In genomic region chr22:23064381-23065068, GRCh38 we compare ENCODE assay signal across 19 cellular contexts. TPM values are rescaled to one million over a fixed set of nuclear protein-coding genes. Genes with fewer than 3 reads are reported as not detected.
DNase-seq lines count a peak whose midpoint lies in the region; ATAC-seq, FAIRE-seq and TF ChIP-seq lines count a peak whose summit lies in the region.
"Had no signal": no experiment of that assay in that cellular context is flagged by ENCODE, and none has a peak within 500 bp of the region (broad histone marks: within the 10 kb centered on the region; RNA-seq: fewer than 3 reads in every experiment).

No MANE protein-coding gene starts in this region.

- H2BK120ac ChIP-seq in H1 (replicated peaks; ENCODE audit: low read depth, low read length): no peak overlapping the region

- H2BK12ac ChIP-seq in H1 (ENCODE audit: low read depth, low read length): peak overlapping the region; percentile 39; the same call in 1 of the 2 replicates

- H3K9ac ChIP-seq in SK-N-SH (no peak overlapping the region), OCI-LY3 (ENCODE audit: low read length) (peak overlapping the region; percentile 92; the same call in 1 of the 2 replicates), H1 (replicated peaks in 1 of 4; ENCODE audit: extremely low read depth in 1 of 4, low read depth in 3 of 4, low read length in 3 of 4) (no peak overlapping the region)

- no peak overlapping the region for H3K23ac ChIP-seq in H1 (ENCODE audit: insufficient read length)

- intact Hi-C loops in sigmoid colon (cut with DNase I): no loop called here

- no peaks in the 10 kb centered on the region for H3K9me2 ChIP-seq in SK-N-SH

- no peak for TF ChIP-seq RAD21 in SK-N-SH (IDR thresholded peaks at IDR 0.05; ENCODE audit: low read length)
- no peak for TF ChIP-seq RAD21 in H1 (IDR thresholded peaks at IDR 0.05 in 1 of 2, conservative IDR thresholded peaks at IDR 0.05 in 1 of 2; ENCODE audit: low read depth in 2 of 2, low read length in 2 of 2)

- TF ChIP-seq EP300 in SK-N-SH (IDR thresholded peaks at IDR 0.05; ENCODE audit: borderline replicate concordance in 1 of 2, low read depth in 1 of 2, low read length in 1 of 2) (no peak), H1 (IDR thresholded peaks at IDR 0.05; ENCODE audit: borderline replicate concordance in 1 of 2, low read depth in 2 of 2, low read length in 2 of 2) (no peak), sigmoid colon (IDR thresholded peaks at IDR 0.05) (no peak)

- H3K79me2 ChIP-seq in SK-N-SH (ENCODE audit: insufficient read depth) (no peaks in the 10 kb centered on the region), OCI-LY3 (ENCODE audit: low read length) (peaks cover 17% of the 10 kb centered on the region), H1 (ENCODE audit: control insufficient read depth in 1 of 2, insufficient read depth in 2 of 2, low read length in 2 of 2) (no peaks in the 10 kb centered on the region)

- H3K27me3 ChIP-seq in SK-N-SH (ENCODE audit: insufficient read depth) (no peaks in the 10 kb centered on the region; the same call in 1 of the 2 replicates), OCI-LY3 (ENCODE audit: low read depth, low read length) (no peaks in the 10 kb centered on the region), H1 (replicated peaks in 1 of 4; ENCODE audit: control insufficient read depth in 3 of 4, extremely low read depth in 1 of 4, insufficient read depth in 3 of 4, low read length in 3 of 4) (peaks cover 6 to 19% (median 18%) of the 10 kb centered on the region in 4 experiments), sigmoid colon (no peaks in the 10 kb centered on the region)

- H3K4me2 ChIP-seq in SK-N-SH: no peak overlapping the region
- H3K4me2 ChIP-seq in OCI-LY3 (ENCODE audit: low read length): peak overlapping the region; percentile 93
- no peak overlapping the region for H3K4me2 ChIP-seq in H1 (ENCODE audit: insufficient read depth in 1 of 2, low read depth in 2 of 2, low read length in 2 of 2)
- H3K4me2 ChIP-seq: smooth muscle cell had no signal

- TF ChIP-seq CTCF in SK-N-SH (IDR thresholded peaks at IDR 0.05): no peak
- no peak for TF ChIP-seq CTCF in OCI-LY3 (IDR thresholded peaks at IDR 0.05; ENCODE audit: low read depth, low read length)
- TF ChIP-seq CTCF in H1 (IDR thresholded peaks at IDR 0.05; ENCODE audit: control extremely low read depth in 1 of 3, insufficient read depth in 1 of 3, low read depth in 1 of 3, low read length in 3 of 3): no peak
- no peak for TF ChIP-seq CTCF in sigmoid colon (IDR thresholded peaks at IDR 0.05)

- H3K4ac ChIP-seq in H1 (replicated peaks; ENCODE audit: insufficient read length, low read depth, low read length): no peak overlapping the region

- no peak overlapping the region for H4K91ac ChIP-seq in H1 (replicated peaks; ENCODE audit: insufficient read length, low read length)

- no peak for FAIRE-seq in H1 (lab: Jason Lieb, UNC)
- FAIRE-seq: endothelial cell of umbilical vein had no signal

- H3K4me3 ChIP-seq in SK-N-SH (ENCODE audit: low read depth in 2 of 2, low read length in 1 of 2): no peak overlapping the region
- H3K4me3 ChIP-seq in OCI-LY3 (ENCODE audit: low read length): no peak overlapping the region
- H3K4me3 ChIP-seq in H1 (ENCODE audit: extremely low read depth in 1 of 4, insufficient read depth in 2 of 4, low read depth in 3 of 4, low read length in 4 of 4): no peak overlapping the region
- no peak overlapping the region for H3K4me3 ChIP-seq in sigmoid colon
- H3K4me3 ChIP-seq: HAP-1, smooth muscle cell had no signal

- 0 out of 2 replicates have a peak overlapping the region, but pooled peaks have one; percentile 39 for H2AK5ac ChIP-seq in H1 (ENCODE audit: low read depth, low read length)

- no peak overlapping the region for H4K5ac ChIP-seq in H1 (ENCODE audit: insufficient read length, low read depth, low read length)

- no peak overlapping the region for H2BK5ac ChIP-seq in H1 (ENCODE audit: low read depth, low read length)

- H3K56ac ChIP-seq in H1 (replicated peaks; ENCODE audit: insufficient read length, low read depth, low read length): no peak overlapping the region

- in situ Hi-C loops in G401 (cut with HindIII; ENCODE audit: low sequenced_read_pairs): no loop called here

- no peak overlapping the region for H3K18ac ChIP-seq in H1 (ENCODE audit: extremely low read depth, low read length)

- H3K9me3 ChIP-seq in SK-N-SH (no peaks in the 10 kb centered on the region), OCI-LY3 (ENCODE audit: insufficient read depth, low read length) (no peaks in the 10 kb centered on the region), H1 (ENCODE audit: insufficient read depth in 2 of 2, low read depth in 1 of 2, low read length in 1 of 2) (no peaks in the 10 kb centered on the region), sigmoid colon (no peaks in the 10 kb centered on the region)
- H3K9me3 ChIP-seq: HAP-1 had no signal

- H3F3A ChIP-seq in SK-N-SH (replicated peaks; ENCODE audit: insufficient read depth): no peaks in the 10 kb centered on the region

- H4K20me1 ChIP-seq in SK-N-SH (ENCODE audit: insufficient read depth): no peaks in the 10 kb centered on the region
- no peaks in the 10 kb centered on the region for H4K20me1 ChIP-seq in OCI-LY3 (ENCODE audit: insufficient read depth, low read length)
- H4K20me1 ChIP-seq in H1 (replicated peaks in 1 of 2; ENCODE audit: control insufficient read depth in 1 of 2, insufficient read depth in 2 of 2, low read length in 2 of 2): no peaks in the 10 kb centered on the region

- H3K27ac ChIP-seq in SK-N-SH (ENCODE audit: low read depth in 2 of 2, low read length in 1 of 2) (no peak overlapping the region), OCI-LY3 (ENCODE audit: low read length) (peak overlapping the region; percentile 99), H1 (ENCODE audit: low read depth, low read length) (no peak overlapping the region), sigmoid colon (no peak overlapping the region)
- H3K27ac ChIP-seq: 22Rv1, foreskin keratinocyte had no signal

- H3K36me3 ChIP-seq in SK-N-SH (replicated peaks in 1 of 2; ENCODE audit: control insufficient read depth in 1 of 2, insufficient read depth in 2 of 2, low read length in 1 of 2) (no peaks in the 10 kb centered on the region), OCI-LY3 (replicated peaks; ENCODE audit: low read depth, low read length) (no peaks in the 10 kb centered on the region), H1 (ENCODE audit: control insufficient read depth in 2 of 4, insufficient read depth in 4 of 4, low read length in 3 of 4) (no peaks in the 10 kb centered on the region), sigmoid colon (no peaks in the 10 kb centered on the region)
- H3K36me3 ChIP-seq: HAP-1 had no signal

- no peaks in the 10 kb centered on the region for H3K79me1 ChIP-seq in H1 (ENCODE audit: low read depth, low read length)

- TF ChIP-seq POLR2A in H1 (IDR thresholded peaks at IDR 0.05; ENCODE audit: control extremely low read depth in 1 of 2, low read depth in 2 of 2, low read length in 2 of 2) (no peak), sigmoid colon (IDR thresholded peaks at IDR 0.05) (no peak)

- CTCF ChIA-PET in SK-N-SH (lab: Yijun Ruan, JAX): interaction anchor here (1.6 to 2.7 kb wide), 2 partner anchors 40 to 105 kb away, joined by 3 to 14 read pairs; no protein-coding TSS in a partner anchor
- CTCF ChIA-PET in H1 (lab: Charles Lee; ENCODE audit: partially characterized antibody): interaction anchor here (0.8 to 1.7 kb wide), 7 partner anchors 19 to 601 kb away, joined by 3 to 4 read pairs (median 3); no protein-coding TSS in a partner anchor

- H3K14ac ChIP-seq in H1 (ENCODE audit: insufficient read length): no peak overlapping the region

- ATAC-seq in SK-N-SH treated with all-trans-retinoic acid at 6 μM for 48 hours (no peak), GM21367 (IDR thresholded peaks at IDR 0.05; ENCODE audit: unreplicated experiment) (no peak)
- ATAC-seq: activated CD8-positive, alpha-beta T cell treated with anti-CD3 and anti-CD28 coated beads, Interleukin-2, amount 10 ng/mL, durations not matched to agents 7 days and 5 days; foreskin keratinocyte; left colon had no signal

- POLR2A ChIA-PET in SK-N-SH (lab: Yijun Ruan, JAX) (no interaction called here), H1 (lab: Charles Lee; ENCODE audit: partially characterized antibody) (no interaction called here)

- peaks cover 3 to 9% of the 10 kb centered on the region in 2 experiments; a peak in 1 of 4 replicates for H3K4me1 ChIP-seq in SK-N-SH (ENCODE audit: control insufficient read depth in 1 of 2, insufficient read depth in 2 of 2, low read depth in 1 of 2, low read length in 1 of 2)
- H3K4me1 ChIP-seq in OCI-LY3 (ENCODE audit: low read length): peaks cover 96% of the 10 kb centered on the region
- peaks cover 0 to 2% (median 0%) of the 10 kb centered on the region in 4 experiments; a peak in 3 of 7 replicates for H3K4me1 ChIP-seq in H1 (replicated peaks in 1 of 4; ENCODE audit: control insufficient read depth in 3 of 4, insufficient read depth in 4 of 4, low read length in 3 of 4)
- H3K4me1 ChIP-seq in sigmoid colon: peaks cover 0 to 6% (median 4%) of the 10 kb centered on the region in 4 donors
- H3K4me1 ChIP-seq: foreskin keratinocyte had no signal

- H2AFZ ChIP-seq in SK-N-SH (ENCODE audit: low read depth) (no peak overlapping the region), OCI-LY3 (ENCODE audit: low read depth, low read length) (no peak overlapping the region), H1 (ENCODE audit: low read length) (no peak overlapping the region)

- no peak overlapping the region for H4K8ac ChIP-seq in H1 (ENCODE audit: extremely low read depth, insufficient read depth, low read length)

- no peaks in the 10 kb centered on the region for H3K23me2 ChIP-seq in H1 (ENCODE audit: low read depth, low read length)

- H2BK20ac ChIP-seq in H1 (ENCODE audit: low read length): no peak overlapping the region

- DNase-seq in SK-N-SH (peak; percentile 3), H1 (ENCODE audit: low read depth in 1 of 2, low spot score in 2 of 2) (peak in 1 of 2 experiments; percentile 39), sigmoid colon (peak; percentile 40), NCI-H446 treated with DMSO at 0.1 percent for 48 hours (lab: John Stamatoyannopoulos, UW) (no peak), G401 (ENCODE audit: low spot score) (no peak)
- DNase-seq: activated CD8-positive, alpha-beta T cell treated with anti-CD3 and anti-CD28 coated beads, Interleukin-2, amount 10 ng/mL, durations not matched to agents 7 days and 5 days; DMS 273 treated with DMSO at 0.1 percent for 48 hours; foreskin keratinocyte; KG1; NCI-H2171 treated with DMSO at 0.1 percent for 48 hours; NCI-H748 treated with DMSO at 0.1 percent for 48 hours had no signal

- H2BK15ac ChIP-seq in H1 (ENCODE audit: low read length): no peak overlapping the region

- WGBS in SK-N-SH (ENCODE audit: low lambda C conversion rate): 46% methylated on average over 6 of the region's 11 CpGs
- 78% methylated on average over 10 of the region's 11 CpGs; no CpG with 5 or more reads in 1 of the 2 experiments for WGBS in H1 (ENCODE audit: extremely low coverage in 1 of 2, insufficient coverage in 1 of 2, insufficient read length in 1 of 2, insufficient replicate concordance in 2 of 2, low coverage in 1 of 2, low lambda C conversion rate in 2 of 2, missing lambda C conversion rate in 1 of 2), 2 experiments
- WGBS in sigmoid colon, 2 donors: 81 to 84% methylated on average over 11 of the region's 11 CpGs

RNA-seq across cellular contexts. Expression of gene GNAZ, which starts 5.8 kb away (rescaled TPM):
- 5.4 and 6.5 TPM in 2 replicates for polyA plus RNA-seq in SK-N-SH (2012; rRNA removed)
- polyA plus RNA-seq in SK-N-SH (2012; cell fraction: cytosol; rRNA removed): 3.9 and 6.3 TPM in 2 replicates
- 3.5 and 8.9 TPM in 2 replicates for polyA plus RNA-seq in SK-N-SH (2012; cell fraction: nucleus; rRNA removed)
- 9.6 and 9.7 TPM in 2 replicates for total RNA-seq in H1 (2021; fragmentation: NEBNext Ultra II Directional; extraction: Animal tissue kit (Norgen Biotek cat#: 25700))
- polyA plus RNA-seq in H1 (2011; rRNA removed): 6.6 and 6.9 TPM in 2 replicates
- 7.7 TPM for polyA plus RNA-seq in H1 (2011; cell fraction: cytosol; rRNA removed)
- polyA plus RNA-seq in H1 (2011; cell fraction: nucleus; rRNA removed): 7.4 TPM
- 5.7 to 7.8 TPM (median 6.8 TPM) in 4 replicates for polyA plus RNA-seq in H1 (2012, experiment 1 of 2)
- polyA plus RNA-seq in H1 (2012, experiment 2 of 2): 4.4 TPM
- polyA plus RNA-seq in H1 (2013, experiment 1 of 2): 5.3 TPM
- polyA plus RNA-seq in H1 (2013, experiment 2 of 2): 5.5 TPM
- 6.4 and 7.5 TPM in 2 replicates for polyA minus RNA-seq in H1 (2011; rRNA and poly(A)+ RNA removed)
- 5.6 TPM for polyA minus RNA-seq in H1 (2011; cell fraction: cytosol; rRNA and poly(A)+ RNA removed)
- 4.3 TPM for polyA minus RNA-seq in H1 (2011; cell fraction: nucleus; rRNA and poly(A)+ RNA removed)
- total RNA-seq in sigmoid colon: 10 to 100 TPM; 22.8 to 27.6 (median 24.9) TPM
- 1 to 10 TPM in 1 of 3 donors, under 1 TPM in 2; under 0.01 to 2.6 (median 0.46) TPM for polyA plus RNA-seq in sigmoid colon
- total RNA-seq in G401 (2014; rRNA removed; shearing (Covaris generic)): 13.0 and 17.2 TPM in 2 replicates

Comparison
In these comparisons a context has a peak if more than half of its experiments do, and no peak if none do; other contexts are left out.
1. DNase-seq: peak in SK-N-SH (single experiment) and sigmoid colon (single experiment); none in NCI-H446 treated with DMSO at 0.1 percent for 48 hours (single experiment) and G401 (single experiment).